8 cellular contexts compared by ENCODE assay signal in genomic region chr1:33295450-33296081, GRCh38. TPM values are rescaled to one million over a fixed set of nuclear protein-coding genes. Genes with fewer than 3 reads are reported as not detected.
DNase-seq lines count a peak whose midpoint lies in the region; ATAC-seq and TF ChIP-seq lines count a peak whose summit lies in the region.

No MANE protein-coding gene starts in this region.

- TF ChIP-seq RAD21 in liver (IDR thresholded peaks at IDR 0.05) = peak; percentile 93 to 96

- CTCF ChIA-PET in GM10248 (lab: Yijun Ruan, JAX) = interaction anchor here (0.7 to 7.7 kb wide), 55 partner anchors 9 to 338 kb away, joined by 3 to 158 read pairs (median 5); partner anchors contain the start of genes A3GALT2 and ZSCAN20

- POLR2A ChIA-PET in GM10248 (lab: Yijun Ruan, JAX) = no interaction called here

- H3K9me3 ChIP-seq in liver (ENCODE audit: control insufficient read depth in 4 of 4, low read length in 3 of 4) = no peaks in the 10 kb centered on the region

- peak overlapping the region in 1 of 2 donors; percentile 33 for H3K9ac ChIP-seq in liver (ENCODE audit: low read depth in 1 of 2, low read length in 2 of 2)

- peak overlapping the region; percentile 60 to 72 for H3K27ac ChIP-seq in liver (ENCODE audit: low read depth in 1 of 2, low read length in 2 of 2)

- DNase-seq in GM10248 (ENCODE audit: extremely low spot score) (peak; percentile 90), NCI-H446 (lab: John Stamatoyannopoulos, UW) (peak; percentile 54 to 85), choroid plexus epithelial cell (ENCODE audit: low read depth) (peak; percentile 88)
- DNase-seq in activated CD4-positive, alpha-beta T cell treated with anti-CD3 and anti-CD28 coated beads for 48 hours = peak; percentile 92
- DNase-seq in stimulated activated CD4-positive, alpha-beta T cell treated with anti-CD3 and anti-CD28 coated beads, TNF-alpha, amount 100 ng/mL, for 24 hours (ENCODE audit: low read depth in 3 of 3) = peak; percentile 67 to 85 (median 78)

- no peaks in the 10 kb centered on the region for H3K27me3 ChIP-seq in liver (ENCODE audit: control insufficient read depth in 4 of 4, insufficient read depth in 4 of 4, low read length in 3 of 4)

- H3K4me3 ChIP-seq in choroid plexus epithelial cell (ENCODE audit: low read depth, low read length) (no peak overlapping the region), liver (ENCODE audit: low read depth in 1 of 3, low read length in 3 of 3) (no peak overlapping the region)

- peaks cover 6 to 24% (median 18%) of the 10 kb centered on the region in 4 donors for H3K4me1 ChIP-seq in liver (ENCODE audit: control insufficient read depth in 4 of 4, insufficient read depth in 4 of 4, low read length in 3 of 4)

- ATAC-seq in HG03066 (IDR thresholded peaks at IDR 0.05; ENCODE audit: low read depth, unreplicated experiment) = peak; percentile 73
- no peak for ATAC-seq in GM19328 (IDR thresholded peaks at IDR 0.05; ENCODE audit: unreplicated experiment)

- TF ChIP-seq CTCF in GM10248 (IDR thresholded peaks at IDR 0.05; ENCODE audit: control extremely low read depth, extremely low read depth, low read depth, missing control alignments) = peak; percentile 90
- TF ChIP-seq CTCF in choroid plexus epithelial cell (conservative IDR thresholded peaks at IDR 0.05; ENCODE audit: low read depth, low read length) = peak; percentile 94
- TF ChIP-seq CTCF in liver (IDR thresholded peaks at IDR 0.05; ENCODE audit: low read depth, low read length, missing input control) = peak; percentile 98

- peaks cover 0 to 9% (median 5%) of the 10 kb centered on the region in 4 donors for H3K36me3 ChIP-seq in liver (ENCODE audit: control insufficient read depth in 4 of 4, insufficient read depth in 3 of 4, low read depth in 1 of 4, low read length in 3 of 4)

- 31% methylated on average over 12 of the region's 12 CpGs for WGBS in liver

TF ChIP-seq in liver, 16 proteins besides CTCF, POLR2A, EP300 and RAD21:
- TF ChIP-seq JUND (IDR thresholded peaks at IDR 0.05) (peak in 1 of 2 donors; percentile 16), REST (IDR thresholded peaks at IDR 0.05) (no peak), HNF4G (IDR thresholded peaks at IDR 0.05) (no peak), GABPA (IDR thresholded peaks at IDR 0.05 in 1 of 2, conservative IDR thresholded peaks at IDR 0.05 in 1 of 2) (no peak), MAX (IDR thresholded peaks at IDR 0.05) (peak; percentile 2), YY1 (IDR thresholded peaks at IDR 0.05) (peak; percentile 24), RXRA (IDR thresholded peaks at IDR 0.05) (no peak)

RNA-seq across cellular contexts. Expression of gene A3GALT2, which starts 25.3 kb away (rescaled TPM):
- total RNA-seq in liver = not detected
- polyA plus RNA-seq in liver = not detected

RNA-seq across cellular contexts. Expression of gene ZNF362, which starts 39.3 kb away (rescaled TPM):
- total RNA-seq in liver = 1 to 10 TPM; 2.3 to 6.2 TPM
- polyA plus RNA-seq in liver = 1 to 10 TPM; 4.6 to 6.3 TPM
